In genomic region chr4:38080061-38080531, GRCh38 we compare ENCODE assay signal across 18 cellular contexts.
A peak's percentile ranks its signal among the peaks of the same experiment; 100 is the strongest.
DNase-seq lines count a peak whose midpoint lies in the region; ATAC-seq, FAIRE-seq and TF ChIP-seq lines count a peak whose summit lies in the region.
"Had no signal": no experiment of that assay in that cellular context is flagged by ENCODE, and none has a peak within 500 bp of the region (broad histone marks: within the 10 kb centered on the region; RNA-seq: fewer than 3 reads in every experiment).

No MANE protein-coding gene starts in this region.

- no peak for TF ChIP-seq EP300 in stomach (IDR thresholded peaks at IDR 0.05)

- FAIRE-seq in small intestine (lab: Jason Lieb, UNC): no peak

- intact Hi-C loops in colonic mucosa (cut with DNase I) (no loop called here), stomach (cut with DNase I; ENCODE audit: low total_unique reads) (no loop called here), left colon (cut with DNase I, micrococcal nuclease) (no loop called here)

- DNase-seq in HFFc6: no peak
- DNase-seq in colonic mucosa: no peak
- DNase-seq in stomach: no peak
- no peak for DNase-seq in cerebellar cortex (ENCODE audit: low spot score)
- no peak for DNase-seq in amniotic stem cell (lab: John Stamatoyannopoulos, UW)
- DNase-seq in small intestine: no peak
- DNase-seq in left colon: no peak
- DNase-seq: C1 segment of cervical spinal cord, COR-L47, H7, NCI-H1436, NCI-H2029 treated with DMSO at 0.1 percent for 48 hours, NCI-H226, NCI-H526 treated with DMSO at 0.1 percent for 48 hours, PC-3 had no signal

- H3K36me3 Mint-ChIP-seq in HFFc6 (ENCODE audit: low read depth): peaks cover 36% of the 10 kb centered on the region

- peaks cover 12% of the 10 kb centered on the region for H3K4me1 ChIP-seq in colonic mucosa
- peaks cover 17 to 52% of the 10 kb centered on the region in 2 donors for H3K4me1 ChIP-seq in mucosa of rectum (ENCODE audit: control insufficient read depth in 2 of 2, insufficient read depth in 2 of 2, low read length in 2 of 2)
- peaks cover 22 to 72% (median 44%) of the 10 kb centered on the region in 4 donors for H3K4me1 ChIP-seq in stomach
- H3K4me1 ChIP-seq in small intestine (ENCODE audit: control insufficient read depth in 2 of 2, insufficient read depth in 1 of 2, low read depth in 1 of 2, low read length in 1 of 2): peaks cover 0 to 38% of the 10 kb centered on the region in 2 donors

- H3K9ac ChIP-seq in colonic mucosa (ENCODE audit: low read depth in 2 of 2, low read length in 2 of 2): no peak overlapping the region
- H3K9ac ChIP-seq in mucosa of rectum (ENCODE audit: low read depth in 1 of 2, low read length in 2 of 2): no peak overlapping the region

- TF ChIP-seq POLR2A in stomach (IDR thresholded peaks at IDR 0.05): no peak

- H3K9me3 Mint-ChIP-seq in HFFc6: no peaks in the 10 kb centered on the region

- H3K4me3 ChIP-seq in colonic mucosa: no peak overlapping the region
- H3K4me3 ChIP-seq in mucosa of rectum (ENCODE audit: low read length in 2 of 2): no peak overlapping the region
- no peak overlapping the region for H3K4me3 ChIP-seq in stomach
- H3K4me3 ChIP-seq in small intestine (ENCODE audit: low read depth in 1 of 2, low read length in 2 of 2): no peak overlapping the region
- H3K4me3 ChIP-seq: SK-N-MC had no signal

- TF ChIP-seq CTCF in HFFc6 (IDR thresholded peaks at IDR 0.05): no peak
- no peak for TF ChIP-seq CTCF in colonic mucosa (IDR thresholded peaks at IDR 0.05)
- TF ChIP-seq CTCF in stomach (IDR thresholded peaks at IDR 0.05): no peak

- no peaks in the 10 kb centered on the region; the same call in 1 of the 2 replicates for H3K27me3 Mint-ChIP-seq in HFFc6 (ENCODE audit: insufficient read depth)

- H3K9me3 ChIP-seq in colonic mucosa: no peaks in the 10 kb centered on the region
- no peaks in the 10 kb centered on the region for H3K9me3 ChIP-seq in mucosa of rectum (ENCODE audit: control insufficient read depth in 2 of 2, low read length in 2 of 2)
- H3K9me3 ChIP-seq in stomach: no peaks in the 10 kb centered on the region
- H3K9me3 ChIP-seq in small intestine (ENCODE audit: control insufficient read depth, low read depth): no peaks in the 10 kb centered on the region

- peaks cover 90% of the 10 kb centered on the region for H3K4me1 Mint-ChIP-seq in HFFc6 (ENCODE audit: low read depth)

- peak overlapping the region; percentile 40; the same call in 1 of the 2 replicates for H3K27ac Mint-ChIP-seq in HFFc6

- no peaks in the 10 kb centered on the region for H3K27me3 ChIP-seq in colonic mucosa
- H3K27me3 ChIP-seq in mucosa of rectum (ENCODE audit: control insufficient read depth in 2 of 2, insufficient read depth in 2 of 2, low read length in 2 of 2): no peaks in the 10 kb centered on the region
- H3K27me3 ChIP-seq in stomach: no peaks in the 10 kb centered on the region
- H3K27me3 ChIP-seq in small intestine (ENCODE audit: control insufficient read depth in 2 of 2, insufficient read depth in 2 of 2, low read length in 2 of 2): no peaks in the 10 kb centered on the region

- no peaks in the 10 kb centered on the region for H3K36me3 ChIP-seq in colonic mucosa
- H3K36me3 ChIP-seq in mucosa of rectum (ENCODE audit: control insufficient read depth in 2 of 2, insufficient read depth in 2 of 2, low read length in 2 of 2): no peaks in the 10 kb centered on the region
- H3K36me3 ChIP-seq in stomach: peaks cover 0 to 5% (median 2%) of the 10 kb centered on the region in 4 donors
- H3K36me3 ChIP-seq in small intestine (ENCODE audit: control insufficient read depth in 2 of 2, insufficient read depth in 2 of 2, low read length in 2 of 2): peaks cover 1 to 4% of the 10 kb centered on the region in 2 donors

- H3K4me3 Mint-ChIP-seq in HFFc6: no peak overlapping the region

- 83 to 90% (median 86%) methylated on average over 6 of the region's 6 CpGs for WGBS in stomach, 5 donors
- WGBS in small intestine, 3 donors: 87 to 91% (median 90%) methylated on average over 6 of the region's 6 CpGs

- H3K27ac ChIP-seq in colonic mucosa (peak overlapping the region; percentile 88), mucosa of rectum (ENCODE audit: low read depth in 2 of 2, low read length in 2 of 2) (peak overlapping the region; percentile 89 to 94), stomach (peak overlapping the region in 3 of 5 donors; percentile 76 to 85 (median 77)), small intestine (ENCODE audit: low read depth in 1 of 2, low read length in 1 of 2) (peak overlapping the region in 1 of 2 donors; percentile 68)
- H3K27ac ChIP-seq: SK-N-MC had no signal

- no peak for ATAC-seq in left colon
- ATAC-seq: PC-3, Right ventricle myocardium inferior had no signal
